17 cellular contexts compared by ENCODE assay signal in genomic region chr2:210460863-210461227, GRCh38.
A peak's percentile ranks its signal among the peaks of the same experiment; 100 is the strongest.
DNase-seq lines count a peak whose midpoint lies in the region; ATAC-seq and TF ChIP-seq lines count a peak whose summit lies in the region.
"Had no signal": no experiment of that assay in that cellular context is flagged by ENCODE, and none has a peak within 500 bp of the region (broad histone marks: within the 10 kb centered on the region; RNA-seq: fewer than 3 reads in every experiment).

No MANE protein-coding gene starts in this region.

- no peaks in the 10 kb centered on the region for H3K27me3 ChIP-seq in KMS-11 (ENCODE audit: insufficient read depth, low read depth)
- H3K27me3 ChIP-seq: ascending aorta had no signal

- no peak overlapping the region for H3K4me3 Mint-ChIP-seq in nephron progenitor cell
- H3K4me3 Mint-ChIP-seq: neural crest cell had no signal

- H3K79me2 ChIP-seq in KMS-11 (ENCODE audit: insufficient read depth, low read depth): no peaks in the 10 kb centered on the region

- H3K27me3 Mint-ChIP-seq in nephron progenitor cell (ENCODE audit: low read depth, poor library complexity): peaks cover 2% of the 10 kb centered on the region

- H3K4me1 Mint-ChIP-seq in nephron progenitor cell: peaks cover 14% of the 10 kb centered on the region
- H3K4me1 Mint-ChIP-seq: neural crest cell had no signal

- no peak overlapping the region for H2AFZ ChIP-seq in KMS-11 (ENCODE audit: low read depth)

- H3K36me3 Mint-ChIP-seq in nephron progenitor cell (ENCODE audit: low read depth): peaks cover 68% of the 10 kb centered on the region

- DNase-seq in nephron progenitor cell (no peak), NCI-H345 (lab: John Stamatoyannopoulos, UW) (no peak)
- DNase-seq in activated CD8-positive, alpha-beta memory T cell treated with anti-CD3 and anti-CD28 coated beads for 24 hours: no peak
- DNase-seq: activated gamma-delta T cell, DMS 273 treated with DMSO at 0.1 percent for 48 hours, erythroblast, IMR-90, NCI-H748 treated with DMSO at 0.1 percent for 48 hours, SW 1271 had no signal

- peak overlapping the region; percentile 19 for H3K27ac Mint-ChIP-seq in nephron progenitor cell

- H3K4me2 ChIP-seq in KMS-11: peak overlapping the region; percentile 36

- no peak for TF ChIP-seq CTCF in KMS-11 (conservative IDR thresholded peaks at IDR 0.05; ENCODE audit: low read depth, low read length)
- TF ChIP-seq CTCF in nephron progenitor cell (IDR thresholded peaks at IDR 0.05): no peak

- H3K36me3 ChIP-seq in KMS-11 (ENCODE audit: insufficient read depth): no peaks in the 10 kb centered on the region

- ATAC-seq in GM18511 (IDR thresholded peaks at IDR 0.05; ENCODE audit: unreplicated experiment) (peak; percentile 25), GM21825 (IDR thresholded peaks at IDR 0.05; ENCODE audit: unreplicated experiment) (peak; percentile 9), HG03565 (IDR thresholded peaks at IDR 0.05; ENCODE audit: unreplicated experiment) (no peak), GM18858 (IDR thresholded peaks at IDR 0.05; ENCODE audit: unreplicated experiment) (no peak)

- H3K27ac ChIP-seq in KMS-11: peak overlapping the region; percentile 69
- H3K27ac ChIP-seq: ascending aorta, coronary artery had no signal

- H4K20me1 ChIP-seq in KMS-11 (ENCODE audit: insufficient read depth): no peaks in the 10 kb centered on the region

- H3K4me3 ChIP-seq in KMS-11 (IDR thresholded peaks at IDR 0.05; ENCODE audit: insufficient read depth, low read depth, low read length): no peak overlapping the region
- H3K4me3 ChIP-seq: ascending aorta, coronary artery had no signal

- peaks cover 33% of the 10 kb centered on the region for H3K4me1 ChIP-seq in KMS-11 (ENCODE audit: low read depth, poor library complexity, severe bottlenecking)
- H3K4me1 ChIP-seq: ascending aorta had no signal

- no peaks in the 10 kb centered on the region for H3K9me3 Mint-ChIP-seq in nephron progenitor cell
- H3K9me3 Mint-ChIP-seq: neural crest cell had no signal

- H3K9ac ChIP-seq in KMS-11: no peak overlapping the region

Comparison
In these comparisons a context has a peak if more than half of its experiments do, and no peak if none do; other contexts are left out.
1. ATAC-seq: peak in GM18511 (single experiment) and GM21825 (single experiment); none in HG03565 (single experiment) and GM18858 (single experiment).